Comparison of ENCODE assay signal across 25 cellular contexts in the genomic region with DNA sequence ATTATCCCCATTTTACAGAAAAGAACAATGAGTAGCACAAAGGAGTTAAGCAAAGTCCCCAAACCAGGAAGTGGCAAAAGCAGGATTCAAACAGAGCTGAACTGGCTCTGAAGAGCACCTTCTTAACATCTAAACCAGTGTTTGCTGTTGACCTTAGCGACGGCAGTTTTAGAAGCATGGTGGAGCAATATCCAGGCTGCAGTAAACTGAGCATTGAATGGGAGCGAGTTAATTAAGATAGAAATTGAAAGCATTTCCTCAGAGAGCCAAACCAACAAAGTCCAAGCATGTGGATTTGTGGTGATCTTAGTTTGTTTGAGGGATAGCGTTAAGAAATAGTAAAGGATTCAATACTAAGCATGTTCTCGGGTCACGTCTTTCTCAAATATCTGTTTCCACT. TPM values are rescaled to one million over a fixed set of nuclear protein-coding genes. Genes with fewer than 3 reads are reported as not detected.
DNase-seq lines count a peak whose midpoint lies in the region; ATAC-seq, FAIRE-seq and TF ChIP-seq lines count a peak whose summit lies in the region.
"Had no signal": no experiment of that assay in that cellular context is flagged by ENCODE, and none has a peak within 500 bp of the region (broad histone marks: within the 10 kb centered on the region; RNA-seq: fewer than 3 reads in every experiment).

No MANE protein-coding gene starts in this region.

- no peak overlapping the region for H3K4me3 ChIP-seq in OCI-LY7 (ENCODE audit: low read depth, low read length, poor library complexity, severe bottlenecking)
- H3K4me3 ChIP-seq in kidney (ENCODE audit: low read length in 2 of 2): no peak overlapping the region
- H3K4me3 ChIP-seq: MG63, PC-9, SJCRH30 had no signal

- no TSS peak for BruUV-seq in OCI-LY7 (replicated peaks; lab: Mats Ljungman, UMichigan)

- H3K9me3 ChIP-seq in OCI-LY7 (ENCODE audit: low read length): no peaks in the 10 kb centered on the region
- H3K9me3 ChIP-seq in kidney (ENCODE audit: control insufficient read depth in 1 of 2, low read length in 2 of 2): no peaks in the 10 kb centered on the region
- H3K9me3 ChIP-seq: MG63, SJCRH30 had no signal

- TF ChIP-seq CTCF in OCI-LY7 (conservative IDR thresholded peaks at IDR 0.05; ENCODE audit: low read length) (no peak), kidney (IDR thresholded peaks at IDR 0.05; ENCODE audit: borderline replicate concordance, extremely low read depth, insufficient read depth) (no peak)

- H4K20me1 ChIP-seq in OCI-LY7 (ENCODE audit: insufficient read depth, low read length): no peaks in the 10 kb centered on the region

- intact Hi-C loops in OCI-LY7 (cut with micrococcal nuclease; ENCODE audit: unreplicated experiment): no loop called here
- intact Hi-C loops in kidney (cut with DNase I): no loop called here

- peak overlapping the region; percentile 60; the same call in 1 of the 2 replicates for H2AFZ ChIP-seq in OCI-LY7 (ENCODE audit: low read length)
- H2AFZ ChIP-seq: PC-9 had no signal

- CTCF ChIA-PET in OCI-LY7 (lab: Charles Lee; ENCODE audit: unreplicated experiment): interaction anchor here (0.6 kb wide), 1 partner anchor 9 kb away, joined by 3 read pairs; no protein-coding TSS in a partner anchor

- H3K4me1 ChIP-seq in OCI-LY7 (ENCODE audit: insufficient read depth, low read length, poor library complexity, severe bottlenecking) (no peaks in the 10 kb centered on the region), kidney (ENCODE audit: control insufficient read depth in 1 of 2, insufficient read depth in 1 of 2, low read depth in 1 of 2, low read length in 2 of 2) (no peaks in the 10 kb centered on the region)
- H3K4me1 ChIP-seq: SJCRH30 had no signal

- no peaks in the 10 kb centered on the region for H3K36me3 ChIP-seq in OCI-LY7 (ENCODE audit: insufficient read depth, low read length)
- H3K36me3 ChIP-seq in kidney (ENCODE audit: control insufficient read depth in 1 of 2, insufficient read depth in 2 of 2, low read length in 2 of 2): no peaks in the 10 kb centered on the region
- H3K36me3 ChIP-seq: MG63, SJCRH30 had no signal

- POLR2A ChIA-PET in OCI-LY7 (lab: Charles Lee): interaction anchor here (0.6 to 1.3 kb wide), 2 partner anchors 17 to 455 kb away, joined by 3 to 7 read pairs; no protein-coding TSS in a partner anchor

- ATAC-seq in left lobe of liver: peak; percentile 59
- ATAC-seq: Right ventricle myocardium inferior, SK-N-SH treated with all-trans-retinoic acid at 6 μM for 48 hours had no signal

- H3K9me2 ChIP-seq in OCI-LY7 (ENCODE audit: insufficient read depth, low read length): no peaks in the 10 kb centered on the region

- H3K9ac ChIP-seq in kidney (ENCODE audit: low read length in 2 of 2): no peak overlapping the region

- no peak overlapping the region for H3K27ac ChIP-seq in OCI-LY7 (ENCODE audit: low read depth, low read length, poor library complexity, severe bottlenecking)
- H3K27ac ChIP-seq in kidney (ENCODE audit: low read depth in 2 of 2, low read length in 2 of 2): no peak overlapping the region
- H3K27ac ChIP-seq: PC-9, SJCRH30 had no signal

- FAIRE-seq in kidney (lab: Jason Lieb, UNC): no peak
- FAIRE-seq: G401.6, GM12891, GM19239 had no signal

- no peaks in the 10 kb centered on the region for H3K79me2 ChIP-seq in OCI-LY7 (ENCODE audit: insufficient read depth, low read depth, low read length)

- H3K4me2 ChIP-seq in OCI-LY7 (ENCODE audit: low read length): no peak overlapping the region
- H3K4me2 ChIP-seq: PC-9 had no signal

- DNase-seq in DMS53 (lab: John Stamatoyannopoulos, UW): peak; percentile 40
- no peak for DNase-seq in DMS53 treated with DMSO at 0.1 percent for 48 hours (lab: John Stamatoyannopoulos, UW; ENCODE audit: unreplicated experiment)
- no peak for DNase-seq in OCI-LY7 (ENCODE audit: low spot score)
- no peak for DNase-seq in left lobe of liver (ENCODE audit: low spot score)
- no peak for DNase-seq in GF-D8 (lab: John Stamatoyannopoulos, UW)
- DNase-seq in kidney: no peak
- DNase-seq in HuH-7 (ENCODE audit: low spot score): no peak
- DNase-seq: 8988T; Calu3; KG1; MG63; NCI-H1105 treated with DMSO at 0.1 percent for 48 hours; NCI-H146; NCI-H1930; NCI-H446; NCI-H526; NCI-H82; NK-92 treated with Interleukin-12 subunit alpha and Interleukin-12 subunit beta, amount 100 ng/mL, for 24 hours; PC-9; SJCRH30 had no signal

RNA-seq across cellular contexts. Expression of a gene that starts 13.4 kb away (rescaled TPM):
- 22.9 and 24.2 TPM in 2 replicates for total RNA-seq in OCI-LY7 (2014; rRNA removed; shearing (Covaris generic))
- total RNA-seq in OCI-LY7 (2022) (23.6 and 23.7 TPM in 2 replicates), left lobe of liver (13.7 TPM), kidney (13.1 TPM)
- polyA plus RNA-seq in kidney (ENCODE audit: insufficient read depth, low read depth, low replicate concordance): 4.0 TPM
